Comparison of ENCODE assay signal across 16 cellular contexts in genomic region chr4:156815717-156816319, GRCh38.
DNase-seq lines count a peak whose midpoint lies in the region; ATAC-seq and TF ChIP-seq lines count a peak whose summit lies in the region.
"Had no signal": no experiment of that assay in that cellular context is flagged by ENCODE, and none has a peak within 500 bp of the region (broad histone marks: within the 10 kb centered on the region; RNA-seq: fewer than 3 reads in every experiment).

No MANE protein-coding gene starts in this region.

- no peaks in the 10 kb centered on the region for H3K4me1 Mint-ChIP-seq in endodermal cell
- H3K4me1 Mint-ChIP-seq in activated naive CD4-positive, alpha-beta T cell treated with anti-CD3 and anti-CD28 coated beads, Interleukin-2, amount 10 ng/mL, durations not matched to agents 7 days and 5 days, result no peaks in the 10 kb centered on the region
- H3K4me1 Mint-ChIP-seq: CD4-positive, alpha-beta memory T cell had no signal

- H3K4me1 ChIP-seq in endodermal cell (ENCODE audit: control insufficient read depth, insufficient read depth, low read length), result no peaks in the 10 kb centered on the region

- no peaks in the 10 kb centered on the region for H3K9me3 Mint-ChIP-seq in endodermal cell
- peaks cover 3% of the 10 kb centered on the region for H3K9me3 Mint-ChIP-seq in activated naive CD4-positive, alpha-beta T cell treated with anti-CD3 and anti-CD28 coated beads, Interleukin-2, amount 10 ng/mL, durations not matched to agents 7 days and 5 days

- TF ChIP-seq CTCF in endodermal cell (conservative IDR thresholded peaks at IDR 0.05), result no peak

- H3K27ac Mint-ChIP-seq in endodermal cell, result no peak overlapping the region
- H3K27ac Mint-ChIP-seq in activated naive CD4-positive, alpha-beta T cell treated with anti-CD3 and anti-CD28 coated beads, Interleukin-2, amount 10 ng/mL, durations not matched to agents 7 days and 5 days, result no peak overlapping the region
- H3K27ac Mint-ChIP-seq: CD4-positive, alpha-beta memory T cell had no signal

- no peak for ATAC-seq in GM19328 (IDR thresholded peaks at IDR 0.05; ENCODE audit: unreplicated experiment)
- no peak for ATAC-seq in HG03039 (IDR thresholded peaks at IDR 0.05; ENCODE audit: unreplicated experiment)

- WGBS in endodermal cell (ENCODE audit: insufficient coverage in 1 of 2, insufficient read length in 1 of 2), 2 experiments, result 84 to 86% methylated on average over 1 to 4 of the region's 4 CpGs

- peak overlapping the region; percentile 75 for H3K27ac ChIP-seq in endodermal cell (ENCODE audit: low read depth, low read length)
- H3K27ac ChIP-seq: ovary had no signal

- no peaks in the 10 kb centered on the region for H3K36me3 Mint-ChIP-seq in endodermal cell (ENCODE audit: low read depth)
- no peaks in the 10 kb centered on the region for H3K36me3 Mint-ChIP-seq in activated naive CD4-positive, alpha-beta T cell treated with anti-CD3 and anti-CD28 coated beads, Interleukin-2, amount 10 ng/mL, durations not matched to agents 7 days and 5 days
- H3K36me3 Mint-ChIP-seq: CD4-positive, alpha-beta memory T cell had no signal

- no peak overlapping the region for H3K9ac ChIP-seq in endodermal cell (ENCODE audit: extremely low read depth, low read length, poor library complexity, severe bottlenecking)

- H3K4me3 ChIP-seq in endodermal cell (ENCODE audit: low read length), result no peak overlapping the region
- H3K4me3 ChIP-seq: ovary had no signal

- no peaks in the 10 kb centered on the region for H3K36me3 ChIP-seq in endodermal cell (ENCODE audit: control insufficient read depth, insufficient read depth, low read length)
- H3K36me3 ChIP-seq: ovary had no signal

- H3K4me3 Mint-ChIP-seq in endodermal cell, result no peak overlapping the region
- H3K4me3 Mint-ChIP-seq in activated naive CD4-positive, alpha-beta T cell treated with anti-CD3 and anti-CD28 coated beads, Interleukin-2, amount 10 ng/mL, durations not matched to agents 7 days and 5 days, result no peak overlapping the region
- H3K4me3 Mint-ChIP-seq: CD4-positive, alpha-beta memory T cell had no signal

- CTCF ChIA-PET in activated naive CD4-positive, alpha-beta T cell treated with anti-CD3 and anti-CD28 coated beads, Interleukin-2, amount 10 ng/mL, durations not matched to agents 7 days and 5 days (lab: Charles Lee), result no interaction called here

- no peaks in the 10 kb centered on the region for H3K9me3 ChIP-seq in endodermal cell (ENCODE audit: control insufficient read depth, low read length)
- H3K9me3 ChIP-seq: ovary had no signal

- H3K27me3 Mint-ChIP-seq in endodermal cell (ENCODE audit: insufficient read depth), result no peaks in the 10 kb centered on the region
- no peaks in the 10 kb centered on the region for H3K27me3 Mint-ChIP-seq in activated naive CD4-positive, alpha-beta T cell treated with anti-CD3 and anti-CD28 coated beads, Interleukin-2, amount 10 ng/mL, durations not matched to agents 7 days and 5 days
- H3K27me3 Mint-ChIP-seq: CD4-positive, alpha-beta memory T cell had no signal

- no peaks in the 10 kb centered on the region for H3K27me3 ChIP-seq in endodermal cell (ENCODE audit: control insufficient read depth, insufficient read depth, low read length, poor library complexity, severe bottlenecking)
- H3K27me3 ChIP-seq: ovary had no signal

- DNase-seq in COLO668 (lab: John Stamatoyannopoulos, UW; ENCODE audit: unreplicated experiment) (peak; percentile 49), NCI-H128 (lab: John Stamatoyannopoulos, UW; ENCODE audit: unreplicated experiment) (peak; percentile 81), NCI-H345 (lab: John Stamatoyannopoulos, UW) (peak; percentile 83), endodermal cell (no peak), activated T-cell treated with anti-CD3 and anti-CD28 coated beads for 4 hours (no peak)
- no peak for DNase-seq in activated naive CD4-positive, alpha-beta T cell treated with anti-CD3 and anti-CD28 coated beads, Interleukin-2, amount 10 ng/mL, durations not matched to agents 7 days and 5 days
- DNase-seq: activated naive CD4-positive, alpha-beta T cell treated with anti-CD3 and anti-CD28 coated beads, Interleukin-2, amount 50 U/mL, for 16 hours; CD4-positive, alpha-beta memory T cell; glutamatergic neuron; HCEC 1CT; islet precursor cell; Karpas-422; ovary; substantia nigra had no signal

Comparison
In these comparisons a context has a peak if more than half of its experiments do, and no peak if none do; other contexts are left out.
1. DNase-seq: peak in COLO668 (single experiment), NCI-H128 (single experiment) and NCI-H345 (single experiment); none in endodermal cell (single experiment), activated T-cell treated with anti-CD3 and anti-CD28 coated beads for 4 hours (single experiment) and activated naive CD4-positive, alpha-beta T cell treated with anti-CD3 and anti-CD28 coated beads, Interleukin-2, amount 10 ng/mL, durations not matched to agents 7 days and 5 days (single experiment).